In genomic region chr7:151060416-151061234, GRCh38 we compare ENCODE assay signal across 1 cellular context.
TF ChIP-seq lines count a peak whose summit lies in the region.

No MANE protein-coding gene starts in this region.

TF ChIP-seq in GM12878, 131 proteins besides CTCF, POLR2A, EP300 and RAD21:
- TF ChIP-seq ZNF592 (IDR thresholded peaks at IDR 0.05) (no peak), MXI1 (IDR thresholded peaks at IDR 0.05; ENCODE audit: low read depth, low read length) (no peak), CHD2 (IDR thresholded peaks at IDR 0.05; ENCODE audit: borderline replicate concordance, low read depth, low read length) (peak; percentile 53; the same call in 1 of the 2 replicates), TCF3 (IDR thresholded peaks at IDR 0.05; ENCODE audit: borderline replicate concordance, insufficient read depth, low read depth, low read length) (no peak), BHLHE40 (IDR thresholded peaks at IDR 0.05; ENCODE audit: borderline replicate concordance in 1 of 2, low read depth in 2 of 2, low read length in 1 of 2) (peak in 1 of 2 experiments; percentile 18; a peak in 1 of 4 replicates), GATAD2B (conservative IDR thresholded peaks at IDR 0.05; ENCODE audit: low read depth) (0 out of 2 replicates have a peak, but pooled peaks have one; percentile 22), IKZF1 (conservative IDR thresholded peaks at IDR 0.05) (peak; percentile 19; the same call in 1 of the 2 replicates)
TF ChIP-seq in GM12878: peak in this region for 4.
